In the genomic region with DNA sequence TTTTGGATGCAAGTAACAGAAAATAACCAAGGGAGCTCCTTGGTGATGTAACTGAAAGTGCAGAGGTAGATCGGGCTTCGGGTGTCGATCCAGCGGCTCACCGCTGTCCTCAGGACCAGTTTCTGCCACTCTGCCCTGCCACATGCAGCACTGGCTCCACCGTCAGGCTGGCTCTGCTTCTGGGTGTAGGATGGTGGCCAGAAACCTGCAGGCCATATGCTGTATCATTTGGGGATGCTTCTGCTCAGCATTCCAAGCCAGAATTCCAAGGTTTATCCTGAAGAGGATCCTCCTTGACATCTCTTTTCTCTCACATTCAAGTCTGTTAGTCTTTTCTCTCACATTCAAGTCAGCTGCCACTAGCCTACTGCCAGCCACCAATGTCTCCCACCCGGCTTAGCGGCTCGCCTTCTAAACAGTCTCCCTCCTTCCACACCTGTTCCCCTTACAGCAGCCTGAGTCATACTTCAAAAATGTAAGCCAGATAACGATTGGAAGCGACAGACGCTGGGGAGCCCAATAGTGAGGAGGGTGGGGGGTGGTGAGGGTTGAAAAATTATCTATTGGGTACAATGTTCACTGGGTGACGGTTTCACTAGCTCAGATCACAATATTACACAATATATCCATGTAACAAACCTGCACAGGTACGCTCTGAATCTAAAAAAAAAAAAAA, we compare ENCODE assay signal across 15 cellular contexts. TPM values are rescaled to one million over a fixed set of nuclear protein-coding genes. Genes with fewer than 3 reads are reported as not detected.
A peak's percentile ranks its signal among the peaks of the same experiment; 100 is the strongest.
DNase-seq lines count a peak whose midpoint lies in the region; ATAC-seq, FAIRE-seq and TF ChIP-seq lines count a peak whose summit lies in the region.
"Had no signal": no experiment of that assay in that cellular context is flagged by ENCODE, and none has a peak within 500 bp of the region (broad histone marks: within the 10 kb centered on the region; RNA-seq: fewer than 3 reads in every experiment).

No MANE protein-coding gene starts in this region.

- H2BK15ac ChIP-seq in H1 (ENCODE audit: low read length), result no peak overlapping the region

- ATAC-seq in HG03571 (IDR thresholded peaks at IDR 0.05; ENCODE audit: unreplicated experiment), result no peak
- no peak for ATAC-seq in HG03097 (IDR thresholded peaks at IDR 0.05; ENCODE audit: low FRiP score, unreplicated experiment)
- ATAC-seq: natural killer cell had no signal

- H2AFZ ChIP-seq in H1 (ENCODE audit: low read length), result no peak overlapping the region

- no peaks in the 10 kb centered on the region; a peak in 1 of 4 replicates for H3K9me3 ChIP-seq in H1 (ENCODE audit: insufficient read depth in 2 of 2, low read depth in 1 of 2, low read length in 1 of 2)

- TF ChIP-seq POLR2A in H1 (IDR thresholded peaks at IDR 0.05; ENCODE audit: control extremely low read depth in 1 of 2, low read depth in 2 of 2, low read length in 2 of 2), result no peak

- no peaks in the 10 kb centered on the region for H3K36me3 ChIP-seq in H1 (ENCODE audit: control insufficient read depth in 2 of 4, insufficient read depth in 4 of 4, low read length in 3 of 4)

- no peak overlapping the region for H3K4me2 ChIP-seq in H1 (ENCODE audit: insufficient read depth in 1 of 2, low read depth in 2 of 2, low read length in 2 of 2)

- CTCF ChIA-PET in H1 (lab: Charles Lee; ENCODE audit: partially characterized antibody), result interaction anchor here (0.6 to 1.3 kb wide), 7 partner anchors 17 to 427 kb away, joined by 3 read pairs; no protein-coding TSS in a partner anchor
- CTCF ChIA-PET in activated CD4-positive, alpha-beta T cell treated with anti-CD3 and anti-CD28 coated beads, Interleukin-2, amount 10 ng/mL, durations not matched to agents 7 days and 5 days (lab: Charles Lee), result interaction anchor here (0.7 to 1.0 kb wide), 2 partner anchors 9 to 15 kb away, joined by 3 to 4 read pairs; no protein-coding TSS in a partner anchor

- H3K79me2 ChIP-seq in H1 (ENCODE audit: control insufficient read depth in 1 of 2, insufficient read depth in 2 of 2, low read length in 2 of 2), result no peaks in the 10 kb centered on the region

- H3K4me1 Mint-ChIP-seq in nephron, result peaks cover 35% of the 10 kb centered on the region
- no peaks in the 10 kb centered on the region for H3K4me1 Mint-ChIP-seq in activated CD4-positive, alpha-beta T cell treated with anti-CD3 and anti-CD28 coated beads, Interleukin-2, amount 10 ng/mL, durations not matched to agents 7 days and 5 days

- no peak for FAIRE-seq in H1 (lab: Jason Lieb, UNC)

- H3K4ac ChIP-seq in H1 (replicated peaks; ENCODE audit: insufficient read length, low read depth, low read length), result no peak overlapping the region

- H2BK120ac ChIP-seq in H1 (replicated peaks; ENCODE audit: low read depth, low read length), result no peak overlapping the region

- H2BK5ac ChIP-seq in H1 (ENCODE audit: low read depth, low read length), result no peak overlapping the region

- no peaks in the 10 kb centered on the region for H3K23me2 ChIP-seq in H1 (ENCODE audit: low read depth, low read length)

- H3K56ac ChIP-seq in H1 (replicated peaks; ENCODE audit: insufficient read length, low read depth, low read length), result no peak overlapping the region

- H3K9ac ChIP-seq in H1 (replicated peaks in 1 of 4; ENCODE audit: extremely low read depth in 1 of 4, low read depth in 3 of 4, low read length in 3 of 4), result no peak overlapping the region

- TF ChIP-seq CTCF in H1 (IDR thresholded peaks at IDR 0.05; ENCODE audit: control extremely low read depth in 1 of 3, insufficient read depth in 1 of 3, low read depth in 1 of 3, low read length in 3 of 3) (peak; percentile 47 to 57 (median 52); a peak in 3 of 4 replicates), nephron (IDR thresholded peaks at IDR 0.05; ENCODE audit: unreplicated experiment in 3 of 3) (no peak)

- H3K18ac ChIP-seq in H1 (ENCODE audit: extremely low read depth, low read length), result no peak overlapping the region

- H4K20me1 ChIP-seq in H1 (replicated peaks in 1 of 2; ENCODE audit: control insufficient read depth in 1 of 2, insufficient read depth in 2 of 2, low read length in 2 of 2), result no peaks in the 10 kb centered on the region

- TF ChIP-seq RAD21 in H1 (IDR thresholded peaks at IDR 0.05 in 1 of 2, conservative IDR thresholded peaks at IDR 0.05 in 1 of 2; ENCODE audit: low read depth in 2 of 2, low read length in 2 of 2), result peak; percentile 63 to 75

- H3K4me3 ChIP-seq in H1 (ENCODE audit: extremely low read depth in 1 of 4, insufficient read depth in 2 of 4, low read depth in 3 of 4, low read length in 4 of 4), result no peak overlapping the region
- H3K4me3 ChIP-seq: smooth muscle cell had no signal

- H3K27me3 Mint-ChIP-seq in nephron (ENCODE audit: low read depth), result no peaks in the 10 kb centered on the region
- peaks cover 2% of the 10 kb centered on the region for H3K27me3 Mint-ChIP-seq in activated CD4-positive, alpha-beta T cell treated with anti-CD3 and anti-CD28 coated beads, Interleukin-2, amount 10 ng/mL, durations not matched to agents 7 days and 5 days

- H3K14ac ChIP-seq in H1 (ENCODE audit: insufficient read length), result no peak overlapping the region

- no peaks in the 10 kb centered on the region for H3K27me3 ChIP-seq in H1 (replicated peaks in 1 of 4; ENCODE audit: control insufficient read depth in 3 of 4, extremely low read depth in 1 of 4, insufficient read depth in 3 of 4, low read length in 3 of 4)

- H2AK5ac ChIP-seq in H1 (ENCODE audit: low read depth, low read length), result no peak overlapping the region

- DNase-seq in EH (ENCODE audit: low read depth) (peak; percentile 27), NCI-H226 (peak; percentile 25), H1 (ENCODE audit: low read depth in 1 of 2, low spot score in 2 of 2) (no peak)
- no peak for DNase-seq in activated CD4-positive, alpha-beta T cell treated with anti-CD3 and anti-CD28 coated beads, Interleukin-2, amount 10 ng/mL, durations not matched to agents 7 days and 5 days
- no peak for DNase-seq in stimulated activated CD4-positive, alpha-beta T cell treated with anti-CD3 and anti-CD28 coated beads, Interleukin-15, amount 100 ng/mL, for 24 hours
- DNase-seq: activated CD4-positive, alpha-beta T cell treated with anti-CD3 and anti-CD28 coated beads, Interleukin-2, amount 10 ng/mL, durations not matched to agents 24 days and 14 days; activated effector memory CD4-positive, alpha-beta T cell treated with anti-CD3 and anti-CD28 coated beads, Interleukin-2, amount 50 U/mL, for 16 hours; Kasumi-1; natural killer cell; NCI-H345 had no signal

- no peaks in the 10 kb centered on the region for H3K36me3 Mint-ChIP-seq in nephron (ENCODE audit: low read depth)
- H3K36me3 Mint-ChIP-seq in activated CD4-positive, alpha-beta T cell treated with anti-CD3 and anti-CD28 coated beads, Interleukin-2, amount 10 ng/mL, durations not matched to agents 7 days and 5 days (ENCODE audit: low read depth), result no peaks in the 10 kb centered on the region
- H3K36me3 Mint-ChIP-seq: natural killer cell had no signal

- no peak for TF ChIP-seq EP300 in H1 (IDR thresholded peaks at IDR 0.05; ENCODE audit: borderline replicate concordance in 1 of 2, low read depth in 2 of 2, low read length in 2 of 2)

- H3K27ac ChIP-seq in H1 (ENCODE audit: low read depth, low read length), result no peak overlapping the region
- H3K27ac ChIP-seq: epithelial cell of prostate had no signal

- peak overlapping the region in 2 of 3 experiments; percentile 93 for H3K27ac Mint-ChIP-seq in nephron
- no peak overlapping the region for H3K27ac Mint-ChIP-seq in activated CD4-positive, alpha-beta T cell treated with anti-CD3 and anti-CD28 coated beads, Interleukin-2, amount 10 ng/mL, durations not matched to agents 7 days and 5 days
- H3K27ac Mint-ChIP-seq: activated CD4-positive, alpha-beta T cell treated with anti-CD3 and anti-CD28 coated beads, Interleukin-2, amount 10 ng/mL, durations not matched to agents 24 days and 14 days; natural killer cell had no signal

- H4K8ac ChIP-seq in H1 (ENCODE audit: extremely low read depth, insufficient read depth, low read length), result no peak overlapping the region

- H4K91ac ChIP-seq in H1 (replicated peaks; ENCODE audit: insufficient read length, low read length), result no peak overlapping the region

- no peak overlapping the region for H2BK12ac ChIP-seq in H1 (ENCODE audit: low read depth, low read length)

- no peak overlapping the region for H2BK20ac ChIP-seq in H1 (ENCODE audit: low read length)

- no peaks in the 10 kb centered on the region for H3K9me3 Mint-ChIP-seq in nephron
- no peaks in the 10 kb centered on the region for H3K9me3 Mint-ChIP-seq in activated CD4-positive, alpha-beta T cell treated with anti-CD3 and anti-CD28 coated beads, Interleukin-2, amount 10 ng/mL, durations not matched to agents 7 days and 5 days
- H3K9me3 Mint-ChIP-seq: activated CD4-positive, alpha-beta T cell treated with anti-CD3 and anti-CD28 coated beads, Interleukin-2, amount 10 ng/mL, durations not matched to agents 24 days and 14 days; natural killer cell had no signal

- no peaks in the 10 kb centered on the region; a peak in 1 of 7 replicates for H3K4me1 ChIP-seq in H1 (replicated peaks in 1 of 4; ENCODE audit: control insufficient read depth in 3 of 4, insufficient read depth in 4 of 4, low read length in 3 of 4)

- H3K79me1 ChIP-seq in H1 (ENCODE audit: low read depth, low read length), result no peaks in the 10 kb centered on the region

- POLR2A ChIA-PET in H1 (lab: Charles Lee; ENCODE audit: partially characterized antibody), result no interaction called here
- POLR2A ChIA-PET in activated CD4-positive, alpha-beta T cell treated with anti-CD3 and anti-CD28 coated beads, Interleukin-2, amount 10 ng/mL, durations not matched to agents 7 days and 5 days (lab: Charles Lee), result no interaction called here

- WGBS in H1 (ENCODE audit: extremely low coverage in 1 of 2, insufficient coverage in 1 of 2, insufficient read length in 1 of 2, insufficient replicate concordance in 2 of 2, low coverage in 1 of 2, low lambda C conversion rate in 2 of 2, missing lambda C conversion rate in 1 of 2), 2 experiments, result 85% methylated on average over 13 of the region's 14 CpGs; no CpG with 5 or more reads in 1 of the 2 experiments

- H4K5ac ChIP-seq in H1 (ENCODE audit: insufficient read length, low read depth, low read length), result no peak overlapping the region

- H3K23ac ChIP-seq in H1 (ENCODE audit: insufficient read length), result no peak overlapping the region

- H3K4me3 Mint-ChIP-seq in nephron, result no peak overlapping the region
- H3K4me3 Mint-ChIP-seq in activated CD4-positive, alpha-beta T cell treated with anti-CD3 and anti-CD28 coated beads, Interleukin-2, amount 10 ng/mL, durations not matched to agents 7 days and 5 days, result no peak overlapping the region
- H3K4me3 Mint-ChIP-seq: activated CD4-positive, alpha-beta T cell treated with anti-CD3 and anti-CD28 coated beads, Interleukin-2, amount 10 ng/mL, durations not matched to agents 24 days and 14 days; natural killer cell had no signal

RNA-seq across cellular contexts. Expression of a gene that starts 38.6 kb away (rescaled TPM):
- total RNA-seq in H1 (2021; fragmentation: NEBNext Ultra II Directional; extraction: Animal tissue kit (Norgen Biotek cat#: 25700)), result 85.1 and 92.1 TPM in 2 replicates
- 20.2 and 31.0 TPM in 2 replicates for polyA plus RNA-seq in H1 (2011; rRNA removed)
- 29.7 TPM for polyA plus RNA-seq in H1 (2011; cell fraction: cytosol; rRNA removed)
- 35.4 TPM for polyA plus RNA-seq in H1 (2011; cell fraction: nucleus; rRNA removed)
- polyA plus RNA-seq in H1 (2012, experiment 1 of 2), result 31.0 to 46.1 TPM (median 39.0 TPM) in 4 replicates
- polyA plus RNA-seq in H1 (2012, experiment 2 of 2), result 2.5 TPM
- polyA plus RNA-seq in H1 (2013, experiment 1 of 2), result 28.3 TPM
- 28.7 TPM for polyA plus RNA-seq in H1 (2013, experiment 2 of 2)
- 119 and 166 TPM in 2 replicates for polyA minus RNA-seq in H1 (2011; rRNA and poly(A)+ RNA removed)
- polyA minus RNA-seq in H1 (2011; cell fraction: cytosol; rRNA and poly(A)+ RNA removed), result 54.6 TPM
- polyA minus RNA-seq in H1 (2011; cell fraction: nucleus; rRNA and poly(A)+ RNA removed), result 158 TPM
- total RNA-seq in activated CD4-positive, alpha-beta T cell treated with anti-CD3 and anti-CD28 coated beads, Interleukin-2, amount 10 ng/mL, durations not matched to agents 7 days and 5 days, result 100 to 1,000 TPM; 105 to 109 TPM

Comparison
In these comparisons a context has a peak if more than half of its experiments do, and no peak if none do; other contexts are left out.
1. DNase-seq: peak in EH (single experiment) and NCI-H226 (single experiment); none in H1 (0 of 2), activated CD4-positive, alpha-beta T cell treated with anti-CD3 and anti-CD28 coated beads, Interleukin-2, amount 10 ng/mL, durations not matched to agents 7 days and 5 days (single experiment) and stimulated activated CD4-positive, alpha-beta T cell treated with anti-CD3 and anti-CD28 coated beads, Interleukin-15, amount 100 ng/mL, for 24 hours (single experiment).
2. CTCF ChIP-seq: peak in H1 (3 of 3); none in nephron (0 of 3).